35 cellular contexts compared by ENCODE assay signal in genomic region chr5:71714911-71715310, GRCh38. TPM values are rescaled to one million over a fixed set of nuclear protein-coding genes. Genes with fewer than 3 reads are reported as not detected.
"Had no signal": no experiment of that assay in that cellular context is flagged by ENCODE, and none has a peak within 500 bp of the region (broad histone marks: within the 10 kb centered on the region; RNA-seq: fewer than 3 reads in every experiment).

No MANE protein-coding gene starts in this region.

- DNase-seq: activated CD4-positive, alpha-beta memory T cell treated with anti-CD3 and anti-CD28 coated beads, Interleukin-2, amount 10 ng/mL, durations not matched to agents 7 days and 5 days; activated CD4-positive, alpha-beta T cell treated with anti-CD3 and anti-CD28 coated beads for 1 hour; activated CD4-positive, alpha-beta T cell treated with anti-CD3 and anti-CD28 coated beads for 4 hours; activated CD4-positive, alpha-beta T cell treated with anti-CD3 and anti-CD28 coated beads, Interleukin-2, amount 10 ng/mL, durations not matched to agents 7 days and 5 days; activated CD4-positive, alpha-beta T cell treated with anti-CD3 and anti-CD28 coated beads, Interleukin-2, amount 50 U/mL, for 4 hours; activated CD8-positive, alpha-beta memory T cell treated with anti-CD3 and anti-CD28 coated beads, Interleukin-2, amount 50 U/mL, for 48 hours; activated gamma-delta T cell; activated naive CD4-positive, alpha-beta T cell; activated naive CD4-positive, alpha-beta T cell treated with anti-CD3 and anti-CD28 coated beads, Interleukin-2, amount 10 ng/mL, durations not matched to agents 7 days and 5 days; activated naive CD8-positive, alpha-beta T cell treated with anti-CD3 and anti-CD28 coated beads, Interleukin-2, amount 10 ng/mL, durations not matched to agents 7 days and 5 days; activated T-cell treated with anti-CD3 and anti-CD28 coated beads for 4 hours; activated T-cell treated with anti-CD3 and anti-CD28 coated beads, Interleukin-2, amount 50 U/mL, for 24 hours; activated T-cell treated with anti-CD3 and anti-CD28 coated beads, Interleukin-2, amount 50 U/mL, for 72 hours; central memory CD4-positive, alpha-beta T cell; cerebellar nuclear complex; colonic mucosa; effector CD8-positive, alpha-beta T cell; esophagus squamous epithelium; foreskin melanocyte; heart right ventricle; T-helper 2 cell had no signal

- ATAC-seq: activated naive CD4-positive, alpha-beta T cell treated with anti-CD3 and anti-CD28 coated beads, Interleukin-2, amount 50 U/mL, for 72 hours; activated T-cell treated with anti-CD3 and anti-CD28 coated beads, Interleukin-2, amount 50 U/mL, for 72 hours; gastroesophageal sphincter; heart right ventricle; WTC11 had no signal

- H3K27me3 ChIP-seq: ascending aorta had no signal

- H3K9me3 Mint-ChIP-seq: activated CD4-positive, alpha-beta memory T cell treated with anti-CD3 and anti-CD28 coated beads, Interleukin-2, amount 10 ng/mL, durations not matched to agents 7 days and 5 days; activated CD4-positive, alpha-beta T cell treated with anti-CD3 and anti-CD28 coated beads, Interleukin-2, amount 10 ng/mL, durations not matched to agents 7 days and 5 days; activated naive CD4-positive, alpha-beta T cell treated with anti-CD3 and anti-CD28 coated beads, Interleukin-2, amount 10 ng/mL, durations not matched to agents 7 days and 5 days; activated naive CD4-positive, alpha-beta T cell treated with anti-CD3 and anti-CD28 coated beads, Interleukin-2, amount 50 U/mL, for 72 hours; activated T-cell treated with anti-CD3 and anti-CD28 coated beads, Interleukin-2, amount 50 U/mL, for 24 hours; WTC11 had no signal

- H3K4me3 ChIP-seq: ascending aorta, breast epithelium, cardiac muscle cell, colonic mucosa, esophagus squamous epithelium, gastroesophageal sphincter, heart right ventricle had no signal

- H3K36me3 Mint-ChIP-seq: activated naive CD4-positive, alpha-beta T cell treated with anti-CD3 and anti-CD28 coated beads, Interleukin-2, amount 10 ng/mL, durations not matched to agents 7 days and 5 days; activated naive CD8-positive, alpha-beta T cell treated with anti-CD3 and anti-CD28 coated beads, Interleukin-2, amount 10 ng/mL, durations not matched to agents 7 days and 5 days; brain; WTC11 had no signal

- H3K27ac ChIP-seq: ascending aorta, breast epithelium, cardiac muscle cell, colonic mucosa, epithelial cell of prostate, esophagus squamous epithelium, gastroesophageal sphincter, heart right ventricle had no signal

- H3K4me3 Mint-ChIP-seq: activated CD4-positive, alpha-beta memory T cell treated with anti-CD3 and anti-CD28 coated beads, Interleukin-2, amount 10 ng/mL, durations not matched to agents 7 days and 5 days; activated CD4-positive, alpha-beta T cell treated with anti-CD3 and anti-CD28 coated beads, Interleukin-2, amount 10 ng/mL, durations not matched to agents 7 days and 5 days; activated naive CD4-positive, alpha-beta T cell treated with anti-CD3 and anti-CD28 coated beads, Interleukin-2, amount 10 ng/mL, durations not matched to agents 7 days and 5 days; activated naive CD8-positive, alpha-beta T cell treated with anti-CD3 and anti-CD28 coated beads, Interleukin-2, amount 10 ng/mL, durations not matched to agents 7 days and 5 days; activated T-cell treated with anti-CD3 and anti-CD28 coated beads, Interleukin-2, amount 50 U/mL, for 24 hours; activated T-cell treated with anti-CD3 and anti-CD28 coated beads, Interleukin-2, amount 50 U/mL, for 72 hours; brain; WTC11 had no signal

- H3K4me1 ChIP-seq: ascending aorta, breast epithelium, colonic mucosa, esophagus squamous epithelium, heart right ventricle had no signal

- H3K27ac Mint-ChIP-seq: activated CD4-positive, alpha-beta memory T cell treated with anti-CD3 and anti-CD28 coated beads, Interleukin-2, amount 10 ng/mL, durations not matched to agents 7 days and 5 days; activated CD4-positive, alpha-beta T cell treated with anti-CD3 and anti-CD28 coated beads, Interleukin-2, amount 10 ng/mL, durations not matched to agents 7 days and 5 days; activated naive CD4-positive, alpha-beta T cell treated with anti-CD3 and anti-CD28 coated beads, Interleukin-2, amount 10 ng/mL, durations not matched to agents 7 days and 5 days; activated naive CD4-positive, alpha-beta T cell treated with anti-CD3 and anti-CD28 coated beads, Interleukin-2, amount 50 U/mL, for 72 hours; activated naive CD8-positive, alpha-beta T cell treated with anti-CD3 and anti-CD28 coated beads, Interleukin-2, amount 10 ng/mL, durations not matched to agents 7 days and 5 days; activated T-cell treated with anti-CD3 and anti-CD28 coated beads, Interleukin-2, amount 50 U/mL, for 24 hours; activated T-cell treated with anti-CD3 and anti-CD28 coated beads, Interleukin-2, amount 50 U/mL, for 72 hours; brain; WTC11 had no signal

- FAIRE-seq: endometrium, endothelial cell of umbilical vein had no signal

- H3K36me3 ChIP-seq: ascending aorta, breast epithelium, cardiac muscle cell, colonic mucosa, esophagus squamous epithelium, gastroesophageal sphincter, heart right ventricle had no signal

- H3K9me3 ChIP-seq: ascending aorta, breast epithelium, colonic mucosa, esophagus squamous epithelium had no signal

- H3K4me1 Mint-ChIP-seq: activated CD4-positive, alpha-beta memory T cell treated with anti-CD3 and anti-CD28 coated beads, Interleukin-2, amount 10 ng/mL, durations not matched to agents 7 days and 5 days; activated naive CD4-positive, alpha-beta T cell treated with anti-CD3 and anti-CD28 coated beads, Interleukin-2, amount 10 ng/mL, durations not matched to agents 7 days and 5 days; activated naive CD8-positive, alpha-beta T cell treated with anti-CD3 and anti-CD28 coated beads, Interleukin-2, amount 10 ng/mL, durations not matched to agents 7 days and 5 days had no signal

RNA-seq across cellular contexts. Expression of gene CARTPT, which starts 4.2 kb away (rescaled TPM):
- total RNA-seq: activated CD4-positive, alpha-beta memory T cell treated with anti-CD3 and anti-CD28 coated beads, Interleukin-2, amount 10 ng/mL, durations not matched to agents 7 days and 5 days; activated CD4-positive, alpha-beta T cell treated with anti-CD3 and anti-CD28 coated beads, Interleukin-2, amount 10 ng/mL, durations not matched to agents 7 days and 5 days; activated naive CD4-positive, alpha-beta T cell treated with anti-CD3 and anti-CD28 coated beads, Interleukin-2, amount 50 U/mL, for 72 hours; activated naive CD8-positive, alpha-beta T cell treated with anti-CD3 and anti-CD28 coated beads, Interleukin-2, amount 10 ng/mL, durations not matched to agents 7 days and 5 days; activated T-cell treated with anti-CD3 and anti-CD28 coated beads, Interleukin-2, amount 50 U/mL, for 72 hours; breast epithelium; cardiac muscle cell; dermis microvascular lymphatic vessel endothelial cell; endothelial cell of umbilical vein; esophagus squamous epithelium; fibroblast of lung; fibroblast of villous mesenchyme; glomerular endothelial cell; heart right ventricle; WTC11 had no signal
- polyA plus RNA-seq: cardiac muscle cell, endothelial cell of umbilical vein, fibroblast of lung, heart right ventricle had no signal
